1 cellular context compared by ENCODE assay signal in the genomic region with DNA sequence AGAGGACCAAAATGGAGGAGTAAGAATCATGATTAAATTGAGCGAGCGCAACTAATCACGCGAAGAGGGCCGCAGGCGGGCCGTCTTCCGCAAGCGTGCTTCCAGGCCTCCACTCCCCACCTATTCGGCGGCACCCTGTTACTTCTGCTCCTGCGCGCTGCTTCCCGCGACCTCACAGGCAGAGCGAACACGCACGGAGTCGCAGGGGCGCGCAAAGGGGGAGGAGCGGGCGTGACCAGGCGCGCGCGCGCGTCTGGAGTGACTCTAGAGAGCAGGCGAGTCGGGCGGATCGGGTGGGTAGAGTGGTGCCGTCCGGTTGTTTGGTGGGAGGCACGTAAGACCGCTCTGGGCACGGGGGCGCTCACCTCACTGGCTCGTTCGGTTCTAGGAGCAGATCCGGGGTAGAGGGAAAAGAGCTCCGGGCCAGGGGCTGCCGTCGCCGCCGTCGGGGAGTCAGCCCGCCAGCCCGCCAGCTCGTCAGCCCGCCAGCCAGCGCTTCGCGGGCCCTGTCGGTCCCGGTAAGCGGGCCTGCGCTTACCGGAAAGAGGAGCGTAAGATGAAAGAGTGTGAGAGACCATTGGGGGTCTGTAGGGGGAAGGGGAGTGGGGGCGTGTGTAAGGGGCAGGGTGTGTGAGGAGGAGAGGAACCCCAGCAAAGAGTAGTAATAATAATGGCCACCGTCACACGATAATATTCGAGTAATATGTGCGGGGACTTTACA.
TF ChIP-seq lines count a peak whose summit lies in the region.

A gene (plus strand): TSS at position 377 of the 721 bp plus-strand sequence. CDS start 4,652 bp downstream, outside the sequence.

TF ChIP-seq in K562, 482 proteins besides CTCF, POLR2A, EP300 and RAD21 (continued from another document and continues in another):
- peak; percentile 32; the same call in 1 of the 2 replicates for TF ChIP-seq NFIC (IDR thresholded peaks at IDR 0.05)
- TF ChIP-seq ZNF830 (CRISPR knock-in tag; IDR thresholded peaks at IDR 0.05), result no peak
- TF ChIP-seq KDM4B (IDR thresholded peaks at IDR 0.05; ENCODE audit: borderline replicate concordance in 2 of 2, low read depth in 1 of 2), result no peak; a peak in 1 of 4 replicates
- 0 out of 2 replicates have a peak, but pooled peaks have one; percentile 51 for TF ChIP-seq ZNF695 (CRISPR knock-in tag; IDR thresholded peaks at IDR 0.05)
- TF ChIP-seq SAFB (IDR thresholded peaks at IDR 0.05; ENCODE audit: borderline replicate concordance, low read depth, low read length), result peak; percentile 32; the same call in 1 of the 2 replicates
- TF ChIP-seq RBM17 (IDR thresholded peaks at IDR 0.05; ENCODE audit: borderline replicate concordance, low read depth, low read length), result no peak
- no peak for TF ChIP-seq NFIX (CRISPR knock-in tag; IDR thresholded peaks at IDR 0.05; ENCODE audit: low read depth)
- TF ChIP-seq ZBTB17 (CRISPR knock-in tag; IDR thresholded peaks at IDR 0.05), result peak; percentile 62
- no peak for TF ChIP-seq EWSR1 (IDR thresholded peaks at IDR 0.05; ENCODE audit: borderline replicate concordance, low read depth, partially characterized antibody)
- TF ChIP-seq, protein P1, sequence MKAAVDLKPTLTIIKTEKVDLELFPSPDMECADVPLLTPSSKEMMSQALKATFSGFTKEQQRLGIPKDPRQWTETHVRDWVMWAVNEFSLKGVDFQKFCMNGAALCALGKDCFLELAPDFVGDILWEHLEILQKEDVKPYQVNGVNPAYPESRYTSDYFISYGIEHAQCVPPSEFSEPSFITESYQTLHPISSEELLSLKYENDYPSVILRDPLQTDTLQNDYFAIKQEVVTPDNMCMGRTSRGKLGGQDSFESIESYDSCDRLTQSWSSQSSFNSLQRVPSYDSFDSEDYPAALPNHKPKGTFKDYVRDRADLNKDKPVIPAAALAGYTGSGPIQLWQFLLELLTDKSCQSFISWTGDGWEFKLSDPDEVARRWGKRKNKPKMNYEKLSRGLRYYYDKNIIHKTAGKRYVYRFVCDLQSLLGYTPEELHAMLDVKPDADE (conservative IDR thresholded peaks at IDR 0.05; ENCODE audit: control insufficient read depth, low read depth, low read length), result no peak; the same call in 1 of the 2 replicates
- peak; percentile 84 for TF ChIP-seq ELF4 (CRISPR knock-in tag; IDR thresholded peaks at IDR 0.05)
- TF ChIP-seq NEUROD1 (IDR thresholded peaks at IDR 0.05; ENCODE audit: borderline replicate concordance, low read depth, low read length, partially characterized antibody), result no peak
- TF ChIP-seq, protein P2, sequence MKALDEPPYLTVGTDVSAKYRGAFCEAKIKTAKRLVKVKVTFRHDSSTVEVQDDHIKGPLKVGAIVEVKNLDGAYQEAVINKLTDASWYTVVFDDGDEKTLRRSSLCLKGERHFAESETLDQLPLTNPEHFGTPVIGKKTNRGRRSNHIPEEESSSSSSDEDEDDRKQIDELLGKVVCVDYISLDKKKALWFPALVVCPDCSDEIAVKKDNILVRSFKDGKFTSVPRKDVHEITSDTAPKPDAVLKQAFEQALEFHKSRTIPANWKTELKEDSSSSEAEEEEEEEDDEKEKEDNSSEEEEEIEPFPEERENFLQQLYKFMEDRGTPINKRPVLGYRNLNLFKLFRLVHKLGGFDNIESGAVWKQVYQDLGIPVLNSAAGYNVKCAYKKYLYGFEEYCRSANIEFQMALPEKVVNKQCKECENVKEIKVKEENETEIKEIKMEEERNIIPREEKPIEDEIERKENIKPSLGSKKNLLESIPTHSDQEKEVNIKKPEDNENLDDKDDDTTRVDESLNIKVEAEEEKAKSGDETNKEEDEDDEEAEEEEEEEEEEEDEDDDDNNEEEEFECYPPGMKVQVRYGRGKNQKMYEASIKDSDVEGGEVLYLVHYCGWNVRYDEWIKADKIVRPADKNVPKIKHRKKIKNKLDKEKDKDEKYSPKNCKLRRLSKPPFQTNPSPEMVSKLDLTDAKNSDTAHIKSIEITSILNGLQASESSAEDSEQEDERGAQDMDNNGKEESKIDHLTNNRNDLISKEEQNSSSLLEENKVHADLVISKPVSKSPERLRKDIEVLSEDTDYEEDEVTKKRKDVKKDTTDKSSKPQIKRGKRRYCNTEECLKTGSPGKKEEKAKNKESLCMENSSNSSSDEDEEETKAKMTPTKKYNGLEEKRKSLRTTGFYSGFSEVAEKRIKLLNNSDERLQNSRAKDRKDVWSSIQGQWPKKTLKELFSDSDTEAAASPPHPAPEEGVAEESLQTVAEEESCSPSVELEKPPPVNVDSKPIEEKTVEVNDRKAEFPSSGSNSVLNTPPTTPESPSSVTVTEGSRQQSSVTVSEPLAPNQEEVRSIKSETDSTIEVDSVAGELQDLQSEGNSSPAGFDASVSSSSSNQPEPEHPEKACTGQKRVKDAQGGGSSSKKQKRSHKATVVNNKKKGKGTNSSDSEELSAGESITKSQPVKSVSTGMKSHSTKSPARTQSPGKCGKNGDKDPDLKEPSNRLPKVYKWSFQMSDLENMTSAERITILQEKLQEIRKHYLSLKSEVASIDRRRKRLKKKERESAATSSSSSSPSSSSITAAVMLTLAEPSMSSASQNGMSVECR (CRISPR knock-in tag; IDR thresholded peaks at IDR 0.05), result peak; percentile 88
- TF ChIP-seq DMBX1 (CRISPR knock-in tag; IDR thresholded peaks at IDR 0.05; ENCODE audit: borderline replicate concordance), result peak; percentile 17; the same call in 1 of the 2 replicates
- no peak for TF ChIP-seq ZNF644 (tag; IDR thresholded peaks at IDR 0.05; ENCODE audit: low read depth)
- peak; percentile 25 for TF ChIP-seq ATF7 (IDR thresholded peaks at IDR 0.05)
- TF ChIP-seq NCOR1 (IDR thresholded peaks at IDR 0.05), result no peak
- peak; percentile 69 for TF ChIP-seq ZFX (CRISPR knock-in tag; IDR thresholded peaks at IDR 0.05)
- TF ChIP-seq MCM5 (IDR thresholded peaks at IDR 0.05; ENCODE audit: low read depth), result no peak
- TF ChIP-seq ZNF174 (CRISPR knock-in tag; IDR thresholded peaks at IDR 0.05), result no peak
- no peak for TF ChIP-seq ZNF436 (CRISPR knock-in tag; IDR thresholded peaks at IDR 0.05)
- 0 out of 2 replicates have a peak, but pooled peaks have one; percentile 15 for TF ChIP-seq SMC3 (conservative IDR thresholded peaks at IDR 0.05; ENCODE audit: insufficient read depth, low read depth, low read length)
- TF ChIP-seq MAFF (IDR thresholded peaks at IDR 0.05; ENCODE audit: low read length), result no peak
- TF ChIP-seq GATA2 (CRISPR knock-in tag; IDR thresholded peaks at IDR 0.05), result no peak
- no peak for TF ChIP-seq ELF1 (tag; IDR thresholded peaks at IDR 0.05)
- no peak for TF ChIP-seq BRD9 (IDR thresholded peaks at IDR 0.05; ENCODE audit: low read depth, partially characterized antibody)
- TF ChIP-seq, protein P3, sequence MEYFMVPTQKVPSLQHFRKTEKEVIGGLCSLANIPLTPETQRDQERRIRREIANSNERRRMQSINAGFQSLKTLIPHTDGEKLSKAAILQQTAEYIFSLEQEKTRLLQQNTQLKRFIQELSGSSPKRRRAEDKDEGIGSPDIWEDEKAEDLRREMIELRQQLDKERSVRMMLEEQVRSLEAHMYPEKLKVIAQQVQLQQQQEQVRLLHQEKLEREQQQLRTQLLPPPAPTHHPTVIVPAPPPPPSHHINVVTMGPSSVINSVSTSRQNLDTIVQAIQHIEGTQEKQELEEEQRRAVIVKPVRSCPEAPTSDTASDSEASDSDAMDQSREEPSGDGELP (CRISPR knock-in tag; IDR thresholded peaks at IDR 0.05; ENCODE audit: borderline replicate concordance), result peak; percentile 90
- TF ChIP-seq, protein P4, sequence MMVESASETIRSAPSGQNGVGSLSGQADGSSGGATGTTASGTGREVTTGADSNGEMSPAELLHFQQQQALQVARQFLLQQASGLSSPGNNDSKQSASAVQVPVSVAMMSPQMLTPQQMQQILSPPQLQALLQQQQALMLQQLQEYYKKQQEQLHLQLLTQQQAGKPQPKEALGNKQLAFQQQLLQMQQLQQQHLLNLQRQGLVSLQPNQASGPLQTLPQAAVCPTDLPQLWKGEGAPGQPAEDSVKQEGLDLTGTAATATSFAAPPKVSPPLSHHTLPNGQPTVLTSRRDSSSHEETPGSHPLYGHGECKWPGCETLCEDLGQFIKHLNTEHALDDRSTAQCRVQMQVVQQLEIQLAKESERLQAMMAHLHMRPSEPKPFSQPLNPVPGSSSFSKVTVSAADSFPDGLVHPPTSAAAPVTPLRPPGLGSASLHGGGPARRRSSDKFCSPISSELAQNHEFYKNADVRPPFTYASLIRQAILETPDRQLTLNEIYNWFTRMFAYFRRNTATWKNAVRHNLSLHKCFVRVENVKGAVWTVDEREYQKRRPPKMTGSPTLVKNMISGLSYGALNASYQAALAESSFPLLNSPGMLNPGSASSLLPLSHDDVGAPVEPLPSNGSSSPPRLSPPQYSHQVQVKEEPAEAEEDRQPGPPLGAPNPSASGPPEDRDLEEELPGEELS (CRISPR knock-in tag; IDR thresholded peaks at IDR 0.05; ENCODE audit: borderline replicate concordance), result peak; percentile 11; the same call in 1 of the 2 replicates
- TF ChIP-seq ZNF165 (CRISPR knock-in tag; IDR thresholded peaks at IDR 0.05; ENCODE audit: borderline replicate concordance), result 0 out of 2 replicates have a peak, but pooled peaks have one; percentile 67
- peak; percentile 96 for TF ChIP-seq SUPT5H (IDR thresholded peaks at IDR 0.05)
- TF ChIP-seq, protein P5, sequence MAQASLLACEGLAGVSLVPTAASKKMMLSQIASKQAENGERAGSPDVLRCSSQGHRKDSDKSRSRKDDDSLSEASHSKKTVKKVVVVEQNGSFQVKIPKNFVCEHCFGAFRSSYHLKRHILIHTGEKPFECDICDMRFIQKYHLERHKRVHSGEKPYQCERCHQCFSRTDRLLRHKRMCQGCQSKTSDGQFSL (CRISPR knock-in tag; IDR thresholded peaks at IDR 0.05), result peak; percentile 96
- TF ChIP-seq, protein P5 (tag; IDR thresholded peaks at IDR 0.05), result peak in 1 of 2 experiments; percentile 81; a peak in 2 of 4 replicates
- TF ChIP-seq ZC3H11A (IDR thresholded peaks at IDR 0.05; ENCODE audit: low read depth, low read length), result 0 out of 2 replicates have a peak, but pooled peaks have one; percentile 20
- peak; percentile 84 for TF ChIP-seq CXXC5 (CRISPR knock-in tag; IDR thresholded peaks at IDR 0.05)
- TF ChIP-seq, protein P6, sequence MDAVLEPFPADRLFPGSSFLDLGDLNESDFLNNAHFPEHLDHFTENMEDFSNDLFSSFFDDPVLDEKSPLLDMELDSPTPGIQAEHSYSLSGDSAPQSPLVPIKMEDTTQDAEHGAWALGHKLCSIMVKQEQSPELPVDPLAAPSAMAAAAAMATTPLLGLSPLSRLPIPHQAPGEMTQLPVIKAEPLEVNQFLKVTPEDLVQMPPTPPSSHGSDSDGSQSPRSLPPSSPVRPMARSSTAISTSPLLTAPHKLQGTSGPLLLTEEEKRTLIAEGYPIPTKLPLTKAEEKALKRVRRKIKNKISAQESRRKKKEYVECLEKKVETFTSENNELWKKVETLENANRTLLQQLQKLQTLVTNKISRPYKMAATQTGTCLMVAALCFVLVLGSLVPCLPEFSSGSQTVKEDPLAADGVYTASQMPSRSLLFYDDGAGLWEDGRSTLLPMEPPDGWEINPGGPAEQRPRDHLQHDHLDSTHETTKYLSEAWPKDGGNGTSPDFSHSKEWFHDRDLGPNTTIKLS (IDR thresholded peaks at IDR 0.05; ENCODE audit: borderline replicate concordance, low read depth), result peak; percentile 82; the same call in 1 of the 2 replicates
- TF ChIP-seq MEIS2 (IDR thresholded peaks at IDR 0.05; ENCODE audit: partially characterized antibody), result peak; percentile 29
- no peak for TF ChIP-seq RBM34 (IDR thresholded peaks at IDR 0.05; ENCODE audit: borderline replicate concordance, insufficient read depth, low read length)
- 0 out of 2 replicates have a peak, but pooled peaks have one; percentile 9 for TF ChIP-seq ZKSCAN1 (IDR thresholded peaks at IDR 0.05; ENCODE audit: low read depth, low read length)
- TF ChIP-seq BACH1 (tag; IDR thresholded peaks at IDR 0.05), result no peak
- TF ChIP-seq GABPB1 (CRISPR knock-in tag; IDR thresholded peaks at IDR 0.05), result peak; percentile 74
- no peak for TF ChIP-seq ZNF121 (CRISPR knock-in tag; conservative IDR thresholded peaks at IDR 0.05)
- 0 out of 2 replicates have a peak, but pooled peaks have one; percentile 37 for TF ChIP-seq HNRNPL (IDR thresholded peaks at IDR 0.05; ENCODE audit: low read depth, low read length)
- TF ChIP-seq YBX1 (IDR thresholded peaks at IDR 0.05), result no peak
- peak; percentile 53; the same call in 1 of the 2 replicates for TF ChIP-seq ETV5 (CRISPR knock-in tag; IDR thresholded peaks at IDR 0.05; ENCODE audit: low read depth)
- TF ChIP-seq POLR2AphosphoS2 (IDR thresholded peaks at IDR 0.05; ENCODE audit: low read length), result 0 out of 2 replicates have a peak, but pooled peaks have one; percentile 40
- TF ChIP-seq, protein P7, sequence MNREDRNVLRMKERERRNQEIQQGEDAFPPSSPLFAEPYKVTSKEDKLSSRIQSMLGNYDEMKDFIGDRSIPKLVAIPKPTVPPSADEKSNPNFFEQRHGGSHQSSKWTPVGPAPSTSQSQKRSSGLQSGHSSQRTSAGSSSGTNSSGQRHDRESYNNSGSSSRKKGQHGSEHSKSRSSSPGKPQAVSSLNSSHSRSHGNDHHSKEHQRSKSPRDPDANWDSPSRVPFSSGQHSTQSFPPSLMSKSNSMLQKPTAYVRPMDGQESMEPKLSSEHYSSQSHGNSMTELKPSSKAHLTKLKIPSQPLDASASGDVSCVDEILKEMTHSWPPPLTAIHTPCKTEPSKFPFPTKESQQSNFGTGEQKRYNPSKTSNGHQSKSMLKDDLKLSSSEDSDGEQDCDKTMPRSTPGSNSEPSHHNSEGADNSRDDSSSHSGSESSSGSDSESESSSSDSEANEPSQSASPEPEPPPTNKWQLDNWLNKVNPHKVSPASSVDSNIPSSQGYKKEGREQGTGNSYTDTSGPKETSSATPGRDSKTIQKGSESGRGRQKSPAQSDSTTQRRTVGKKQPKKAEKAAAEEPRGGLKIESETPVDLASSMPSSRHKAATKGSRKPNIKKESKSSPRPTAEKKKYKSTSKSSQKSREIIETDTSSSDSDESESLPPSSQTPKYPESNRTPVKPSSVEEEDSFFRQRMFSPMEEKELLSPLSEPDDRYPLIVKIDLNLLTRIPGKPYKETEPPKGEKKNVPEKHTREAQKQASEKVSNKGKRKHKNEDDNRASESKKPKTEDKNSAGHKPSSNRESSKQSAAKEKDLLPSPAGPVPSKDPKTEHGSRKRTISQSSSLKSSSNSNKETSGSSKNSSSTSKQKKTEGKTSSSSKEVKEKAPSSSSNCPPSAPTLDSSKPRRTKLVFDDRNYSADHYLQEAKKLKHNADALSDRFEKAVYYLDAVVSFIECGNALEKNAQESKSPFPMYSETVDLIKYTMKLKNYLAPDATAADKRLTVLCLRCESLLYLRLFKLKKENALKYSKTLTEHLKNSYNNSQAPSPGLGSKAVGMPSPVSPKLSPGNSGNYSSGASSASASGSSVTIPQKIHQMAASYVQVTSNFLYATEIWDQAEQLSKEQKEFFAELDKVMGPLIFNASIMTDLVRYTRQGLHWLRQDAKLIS (CRISPR knock-in tag; IDR thresholded peaks at IDR 0.05), result peak; percentile 50; the same call in 1 of the 2 replicates
- TF ChIP-seq L3MBTL2 (IDR thresholded peaks at IDR 0.05), result peak; percentile 10
- no peak for TF ChIP-seq ZNF224 (CRISPR knock-in tag; IDR thresholded peaks at IDR 0.05)
- TF ChIP-seq U2AF1 (optimal IDR thresholded peaks at IDR 0.05; ENCODE audit: low read depth, low read length), result peak; percentile 49
- TF ChIP-seq, protein P8, sequence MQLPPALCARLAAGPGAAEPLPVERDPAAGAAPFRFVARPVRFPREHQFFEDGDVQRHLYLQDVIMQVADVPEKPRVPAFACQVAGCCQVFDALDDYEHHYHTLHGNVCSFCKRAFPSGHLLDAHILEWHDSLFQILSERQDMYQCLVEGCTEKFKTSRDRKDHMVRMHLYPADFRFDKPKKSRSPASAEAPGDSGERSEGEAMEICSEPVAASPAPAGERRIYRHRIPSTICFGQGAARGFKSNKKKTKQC (CRISPR knock-in tag; IDR thresholded peaks at IDR 0.05), result no peak
